In the genomic region with DNA sequence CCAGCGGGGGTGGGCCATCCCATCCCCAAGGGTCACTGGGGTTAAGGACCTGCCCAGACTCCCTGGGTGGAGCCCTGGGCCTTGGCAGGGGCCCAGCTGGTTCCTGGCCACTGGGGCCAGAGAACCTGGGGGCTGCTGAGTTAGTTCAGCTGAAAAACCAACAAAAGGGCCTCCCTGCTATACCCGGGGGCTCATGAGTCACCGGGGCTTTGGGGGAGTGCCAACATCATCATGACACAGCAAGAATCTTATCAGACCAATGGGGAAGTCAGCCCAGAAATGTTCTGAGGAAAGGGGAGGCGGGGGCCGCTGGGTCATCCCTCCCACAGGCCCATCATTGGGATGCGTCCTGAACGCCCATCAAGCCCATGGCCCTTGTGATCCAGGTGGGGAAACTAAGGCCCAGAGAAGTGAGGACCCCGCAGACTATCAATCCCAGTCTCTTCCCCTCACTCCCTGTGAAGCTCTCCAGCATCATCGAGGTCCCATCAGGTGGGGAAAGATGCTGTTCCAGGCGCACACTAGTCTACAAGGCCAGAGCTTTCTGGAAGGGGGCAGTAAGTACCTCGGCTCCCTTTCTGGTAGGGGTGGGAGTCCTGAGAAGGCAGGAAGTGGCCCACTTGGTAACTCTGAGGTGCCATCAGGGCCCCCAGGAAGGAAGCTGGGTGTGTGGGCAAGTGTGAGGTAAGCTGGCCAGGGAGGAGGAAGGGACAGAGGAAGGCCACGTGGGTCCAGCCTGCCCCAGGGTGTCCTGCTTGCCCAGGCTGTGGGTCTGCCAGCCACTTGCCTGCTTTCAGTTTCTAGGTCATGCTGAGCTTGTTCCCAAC, we compare ENCODE assay signal across 8 cellular contexts. TPM values are rescaled to one million over a fixed set of nuclear protein-coding genes. Genes with fewer than 3 reads are reported as not detected.
DNase-seq lines count a peak whose midpoint lies in the region; ATAC-seq lines count a peak whose summit lies in the region.

No MANE protein-coding gene starts in this region.

- ATAC-seq in GM18511 (IDR thresholded peaks at IDR 0.05; ENCODE audit: unreplicated experiment) (no peak), GM21528 (IDR thresholded peaks at IDR 0.05; ENCODE audit: low FRiP score, unreplicated experiment) (no peak), GM21515 (IDR thresholded peaks at IDR 0.05; ENCODE audit: unreplicated experiment) (no peak)

- peaks cover 2 to 14% (median 5%) of the 10 kb centered on the region in 3 donors for H3K27me3 Mint-ChIP-seq in immature natural killer cell (ENCODE audit: low read depth in 3 of 3)

- H3K27ac Mint-ChIP-seq in immature natural killer cell: peak overlapping the region; percentile 94 to 98 (median 96)

- peak overlapping the region; percentile 62 for H3K27ac ChIP-seq in angular gyrus (ENCODE audit: low read depth, low read length)

- H3K4me1 Mint-ChIP-seq in immature natural killer cell: peaks cover 63 to 70% of the 10 kb centered on the region in 2 donors

- peaks cover 0 to 1% (median 0%) of the 10 kb centered on the region in 6 donors for H3K9me3 Mint-ChIP-seq in immature natural killer cell

- H3K4me3 Mint-ChIP-seq in immature natural killer cell: peak overlapping the region; percentile 80 to 86 (median 83)

- peaks cover 5 to 7% (median 7%) of the 10 kb centered on the region in 3 donors for H3K36me3 Mint-ChIP-seq in immature natural killer cell

- DNase-seq in GM04504 (ENCODE audit: low read depth) (peak; percentile 86), RPMI7951 (ENCODE audit: low read depth) (peak; percentile 93), immature natural killer cell (peak; percentile 73 to 75 (median 73))
- DNase-seq in stimulated activated CD4-positive, alpha-beta T cell treated with anti-CD3 and anti-CD28 coated beads, Interleukin-4, amount 100 ng/mL, for 4 hours: peak; percentile 52 to 74

RNA-seq across cellular contexts. Expression of a gene that starts 4.5 kb away (rescaled TPM):
- total RNA-seq in RPMI7951 (2014; rRNA removed; shearing (Covaris generic)): 50.1 and 82.3 TPM in 2 replicates
- 10 to 100 TPM; 10.5 to 24.9 (median 12.1) TPM for polyA plus RNA-seq in immature natural killer cell

RNA-seq across cellular contexts. Expression of a gene that starts 5.3 kb away (rescaled TPM):
- 11.2 and 16.5 TPM in 2 replicates for total RNA-seq in RPMI7951 (2014; rRNA removed; shearing (Covaris generic))
- polyA plus RNA-seq in immature natural killer cell: 10 to 100 TPM; 41.4 to 69.4 (median 45.9) TPM

RNA-seq across cellular contexts. Expression of a gene that starts 26.1 kb away (rescaled TPM):
- total RNA-seq in RPMI7951 (2014; rRNA removed; shearing (Covaris generic)): 16.5 and 22.3 TPM in 2 replicates
- 10 to 100 TPM; 27.1 to 31.3 (median 30.1) TPM for polyA plus RNA-seq in immature natural killer cell

RNA-seq across cellular contexts. Expression of a gene that starts 42.8 kb away (rescaled TPM):
- total RNA-seq in RPMI7951 (2014; rRNA removed; shearing (Covaris generic)): not detected in 2 replicates
- polyA plus RNA-seq in immature natural killer cell: not detected

RNA-seq across cellular contexts. Expression of a gene that starts 51.7 kb away (rescaled TPM):
- 19.5 and 25.6 TPM in 2 replicates for total RNA-seq in RPMI7951 (2014; rRNA removed; shearing (Covaris generic))
- polyA plus RNA-seq in immature natural killer cell: 100 to 1,000 TPM in 1 of 3 donors, 10 to 100 TPM in 2; 53.1 to 110 (median 91.1) TPM
